ENCODE assay signal across 1 cellular context in the genomic region with DNA sequence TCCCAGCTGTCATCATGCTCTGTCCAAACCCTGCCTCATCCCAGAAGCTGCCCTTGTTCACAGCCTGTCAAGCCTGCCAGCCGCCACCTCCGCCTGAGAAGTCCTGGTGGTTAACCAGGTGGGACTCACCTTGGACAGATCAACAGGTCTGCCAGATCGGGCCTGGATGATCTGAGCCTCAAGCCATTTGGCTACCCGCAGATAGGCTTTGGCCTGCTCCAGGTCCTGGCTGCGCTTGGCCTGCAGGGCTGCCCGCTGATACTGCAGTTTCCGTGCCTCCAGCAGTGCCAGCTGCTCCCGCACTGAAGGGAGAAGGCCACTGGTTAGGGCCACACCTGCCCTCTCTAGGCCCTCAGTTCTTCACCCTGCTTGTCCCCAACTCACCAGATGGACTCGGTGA.
TF ChIP-seq lines count a peak whose summit lies in the region.

No MANE protein-coding gene starts in this region.

TF ChIP-seq in GM12878, 131 proteins besides CTCF, POLR2A, EP300 and RAD21:
- TF ChIP-seq KAT2A (conservative IDR thresholded peaks at IDR 0.05; ENCODE audit: control insufficient read depth, low read depth, low read length) (no peak), DPF2 (IDR thresholded peaks at IDR 0.05) (no peak), FOXM1 (IDR thresholded peaks at IDR 0.05; ENCODE audit: low read depth, low read length) (no peak), JUND (IDR thresholded peaks at IDR 0.05; ENCODE audit: low read depth, low read length) (no peak), PAX5 (IDR thresholded peaks at IDR 0.05; ENCODE audit: borderline replicate concordance, low read depth, low read length) (no peak), PAX8 (IDR thresholded peaks at IDR 0.05) (no peak), POU2F2 (IDR thresholded peaks at IDR 0.05; ENCODE audit: borderline replicate concordance, low read depth, low read length) (no peak), IKZF1 (conservative IDR thresholded peaks at IDR 0.05) (no peak), PML (IDR thresholded peaks at IDR 0.05; ENCODE audit: low read length) (no peak), CBFB (IDR thresholded peaks at IDR 0.05; ENCODE audit: low read depth) (no peak)
- TF ChIP-seq, protein P1, sequence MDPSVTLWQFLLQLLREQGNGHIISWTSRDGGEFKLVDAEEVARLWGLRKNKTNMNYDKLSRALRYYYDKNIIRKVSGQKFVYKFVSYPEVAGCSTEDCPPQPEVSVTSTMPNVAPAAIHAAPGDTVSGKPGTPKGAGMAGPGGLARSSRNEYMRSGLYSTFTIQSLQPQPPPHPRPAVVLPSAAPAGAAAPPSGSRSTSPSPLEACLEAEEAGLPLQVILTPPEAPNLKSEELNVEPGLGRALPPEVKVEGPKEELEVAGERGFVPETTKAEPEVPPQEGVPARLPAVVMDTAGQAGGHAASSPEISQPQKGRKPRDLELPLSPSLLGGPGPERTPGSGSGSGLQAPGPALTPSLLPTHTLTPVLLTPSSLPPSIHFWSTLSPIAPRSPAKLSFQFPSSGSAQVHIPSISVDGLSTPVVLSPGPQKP (IDR thresholded peaks at IDR 0.05; ENCODE audit: low read depth, low read length), result no peak
